8 cellular contexts compared by ENCODE assay signal in genomic region chr15:79431636-79432344, GRCh38. TPM values are rescaled to one million over a fixed set of nuclear protein-coding genes. Genes with fewer than 3 reads are reported as not detected.
DNase-seq lines count a peak whose midpoint lies in the region; ATAC-seq and TF ChIP-seq lines count a peak whose summit lies in the region.

Gene MINAR1, plus strand, starts transcription at chr15:79432336. Its CDS starts 23,812 bp downstream, at chr15:79456148.

- H3K27me3 Mint-ChIP-seq in activated CD8-positive, alpha-beta memory T cell treated with anti-CD3 and anti-CD28 coated beads, Interleukin-2, amount 10 ng/mL, durations not matched to agents 7 days and 5 days = peaks cover 69% of the 10 kb centered on the region

- TF ChIP-seq EP300 in SK-N-SH (IDR thresholded peaks at IDR 0.05; ENCODE audit: borderline replicate concordance in 1 of 2, low read depth in 1 of 2, low read length in 1 of 2) = no peak

- peak within 1 kb of the TSS; percentile 29; the same call in 1 of the 2 replicates for H2AFZ ChIP-seq in SK-N-SH (ENCODE audit: low read depth)
- H2AFZ ChIP-seq in osteoblast (ENCODE audit: low read length) = peak within 1 kb of the TSS; percentile 70

- H3K36me3 Mint-ChIP-seq in activated CD8-positive, alpha-beta memory T cell treated with anti-CD3 and anti-CD28 coated beads, Interleukin-2, amount 10 ng/mL, durations not matched to agents 7 days and 5 days = no peaks in the 10 kb centered on the region

- no peak within 1 kb of the TSS for H3K27ac ChIP-seq in SK-N-SH (ENCODE audit: low read depth in 2 of 2, low read length in 1 of 2)
- H3K27ac ChIP-seq in osteoblast (ENCODE audit: low read depth, low read length) = no peak within 1 kb of the TSS

- H3K27ac Mint-ChIP-seq in activated CD8-positive, alpha-beta memory T cell treated with anti-CD3 and anti-CD28 coated beads, Interleukin-2, amount 10 ng/mL, durations not matched to agents 7 days and 5 days = no peak within 1 kb of the TSS

- H3K4me1 ChIP-seq in SK-N-SH (ENCODE audit: control insufficient read depth in 1 of 2, insufficient read depth in 2 of 2, low read depth in 1 of 2, low read length in 1 of 2) = peaks cover 0 to 7% of the 10 kb centered on the region in 2 experiments; a peak in 1 of 4 replicates
- peaks cover 5% of the 10 kb centered on the region for H3K4me1 ChIP-seq in osteoblast (ENCODE audit: insufficient read depth, low read length)

- DNase-seq in activated CD8-positive, alpha-beta memory T cell treated with anti-CD3 and anti-CD28 coated beads, Interleukin-2, amount 10 ng/mL, durations not matched to agents 7 days and 5 days = no peak
- no peak for DNase-seq in activated CD8-positive, alpha-beta memory T cell treated with anti-CD3 and anti-CD28 coated beads, Interleukin-2, amount 50 U/mL, for 4 hours
- DNase-seq in SK-N-SH (peak; percentile 84), fibroblast of peridontal ligament (ENCODE audit: extremely low read depth) (peak; percentile 36), osteoblast (ENCODE audit: insufficient read length, low spot score, missing footprints) (peak; percentile 91), GM19238 (ENCODE audit: insufficient read length, low spot score) (no peak), AML-193 (lab: John Stamatoyannopoulos, UW) (no peak)

- CTCF ChIA-PET in activated CD8-positive, alpha-beta memory T cell treated with anti-CD3 and anti-CD28 coated beads, Interleukin-2, amount 10 ng/mL, durations not matched to agents 7 days and 5 days (lab: Charles Lee) = no interaction called here
- CTCF ChIA-PET in SK-N-SH (lab: Yijun Ruan, JAX) = interaction anchor here (0.6 to 3.8 kb wide), 15 partner anchors 9 to 422 kb away, joined by 3 to 40 read pairs (median 3); no protein-coding TSS in a partner anchor

- H3K4me2 ChIP-seq in SK-N-SH (peak within 1 kb of the TSS; percentile 95), osteoblast (ENCODE audit: insufficient read depth, low read length) (peak within 1 kb of the TSS; percentile 84)

- H3K9ac ChIP-seq in SK-N-SH = peak within 1 kb of the TSS; percentile 3; the same call in 1 of the 2 replicates

- WGBS in SK-N-SH (ENCODE audit: low lambda C conversion rate) = 10% methylated on average over 8 of the region's 84 CpGs

- TF ChIP-seq CTCF in SK-N-SH (IDR thresholded peaks at IDR 0.05) (peak; percentile 42), osteoblast (IDR thresholded peaks at IDR 0.05; ENCODE audit: extremely low read depth, low read depth, low read length) (no peak)

- peak; percentile 35; the same call in 1 of the 2 replicates for TF ChIP-seq RAD21 in SK-N-SH (IDR thresholded peaks at IDR 0.05; ENCODE audit: low read length)

- H4K20me1 ChIP-seq in SK-N-SH (ENCODE audit: insufficient read depth) = no peaks in the 10 kb centered on the region
- no peaks in the 10 kb centered on the region for H4K20me1 ChIP-seq in osteoblast (ENCODE audit: insufficient read depth, low read length)

- ATAC-seq in activated CD8-positive, alpha-beta memory T cell treated with anti-CD3 and anti-CD28 coated beads, Interleukin-2, amount 10 ng/mL, durations not matched to agents 7 days and 5 days = peak; percentile 51
- ATAC-seq in HG03039 (IDR thresholded peaks at IDR 0.05; ENCODE audit: unreplicated experiment) = no peak

- H3K27me3 ChIP-seq in SK-N-SH (ENCODE audit: insufficient read depth) (0 out of 2 replicates have a peak, but pooled peaks cover 7% of the 10 kb centered on the region), osteoblast (ENCODE audit: insufficient read depth, low read length) (peaks cover 68% of the 10 kb centered on the region)

- H3K4me3 ChIP-seq in SK-N-SH (ENCODE audit: low read depth in 2 of 2, low read length in 1 of 2) = peak within 1 kb of the TSS; percentile 48 to 68
- H3K4me3 ChIP-seq in osteoblast (ENCODE audit: insufficient read depth, low read length) = peak within 1 kb of the TSS; percentile 67

- no peaks in the 10 kb centered on the region for H3K4me1 Mint-ChIP-seq in activated CD8-positive, alpha-beta memory T cell treated with anti-CD3 and anti-CD28 coated beads, Interleukin-2, amount 10 ng/mL, durations not matched to agents 7 days and 5 days

- no peaks in the 10 kb centered on the region for H3K9me2 ChIP-seq in SK-N-SH

- no peaks in the 10 kb centered on the region for H3F3A ChIP-seq in SK-N-SH (replicated peaks; ENCODE audit: insufficient read depth)

- POLR2A ChIA-PET in SK-N-SH (lab: Yijun Ruan, JAX) = no interaction called here

- H3K9me3 Mint-ChIP-seq in activated CD8-positive, alpha-beta memory T cell treated with anti-CD3 and anti-CD28 coated beads, Interleukin-2, amount 10 ng/mL, durations not matched to agents 7 days and 5 days (ENCODE audit: low read depth) = no peaks in the 10 kb centered on the region

- H3K79me2 ChIP-seq in SK-N-SH (ENCODE audit: insufficient read depth) (no peaks in the 10 kb centered on the region), osteoblast (ENCODE audit: insufficient read depth, low read length) (no peaks in the 10 kb centered on the region)

- no peak within 1 kb of the TSS for H3K4me3 Mint-ChIP-seq in activated CD8-positive, alpha-beta memory T cell treated with anti-CD3 and anti-CD28 coated beads, Interleukin-2, amount 10 ng/mL, durations not matched to agents 7 days and 5 days

- H3K36me3 ChIP-seq in SK-N-SH (replicated peaks in 1 of 2; ENCODE audit: control insufficient read depth in 1 of 2, insufficient read depth in 2 of 2, low read length in 1 of 2) (no peaks in the 10 kb centered on the region), osteoblast (ENCODE audit: insufficient read depth, low read length) (no peaks in the 10 kb centered on the region)

- H3K9me3 ChIP-seq in SK-N-SH (no peaks in the 10 kb centered on the region), osteoblast (ENCODE audit: low read depth, low read length) (no peaks in the 10 kb centered on the region)

TF ChIP-seq in SK-N-SH, 30 proteins besides CTCF, POLR2A, EP300 and RAD21:
- 0 out of 2 replicates have a peak, but pooled peaks have one; percentile 5 for TF ChIP-seq SMC3 (IDR thresholded peaks at IDR 0.05; ENCODE audit: low read depth, low read length)
- TF ChIP-seq FOXJ3 (CRISPR knock-in tag; IDR thresholded peaks at IDR 0.05) = no peak

RNA-seq across cellular contexts. Expression of gene MINAR1, which starts in this region (rescaled TPM):
- total RNA-seq in activated CD8-positive, alpha-beta memory T cell treated with anti-CD3 and anti-CD28 coated beads, Interleukin-2, amount 10 ng/mL, durations not matched to agents 7 days and 5 days = under 1 TPM; 0.47 to 0.99 TPM
- polyA plus RNA-seq in SK-N-SH (2012; rRNA removed) = 0.35 and 0.39 TPM in 2 replicates
- 0.30 and 0.39 TPM in 2 replicates for polyA plus RNA-seq in SK-N-SH (2012; cell fraction: cytosol; rRNA removed)
- 1.4 TPM in 2 replicates for polyA plus RNA-seq in SK-N-SH (2012; cell fraction: nucleus; rRNA removed)
- total RNA-seq in osteoblast = 2.1 and 2.5 TPM in 2 replicates

Comparison
In these comparisons a context has a peak if more than half of its experiments do, and no peak if none do; other contexts are left out.
1. Peak in ATAC-seq in activated CD8-positive, alpha-beta memory T cell treated with anti-CD3 and anti-CD28 coated beads, Interleukin-2, amount 10 ng/mL, durations not matched to agents 7 days and 5 days; RNA of the gene not detected or under 1 TPM.
2. DNase-seq: peak in SK-N-SH (single experiment), fibroblast of peridontal ligament (single experiment) and osteoblast (single experiment); none in activated CD8-positive, alpha-beta memory T cell treated with anti-CD3 and anti-CD28 coated beads, Interleukin-2, amount 10 ng/mL, durations not matched to agents 7 days and 5 days (single experiment), activated CD8-positive, alpha-beta memory T cell treated with anti-CD3 and anti-CD28 coated beads, Interleukin-2, amount 50 U/mL, for 4 hours (single experiment), GM19238 (single experiment) and AML-193 (0 of 2).